In the genomic region with DNA sequence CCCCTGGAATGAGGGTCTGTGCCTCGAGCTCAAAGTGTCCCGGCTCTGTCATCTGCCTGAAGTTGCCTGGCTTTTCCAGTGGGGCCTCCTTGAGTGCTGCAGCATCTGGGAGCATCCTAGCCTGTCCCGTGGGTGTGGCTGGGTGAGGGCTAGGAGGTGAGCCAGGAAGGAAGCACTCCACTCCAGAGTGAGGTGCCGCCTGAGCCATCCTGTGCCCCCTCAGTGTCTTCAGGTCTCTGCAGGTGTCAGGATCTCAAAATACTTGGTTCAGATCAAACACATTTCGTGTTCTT, we compare ENCODE assay signal across 22 cellular contexts.
"Had no signal": no experiment of that assay in that cellular context is flagged by ENCODE, and none has a peak within 500 bp of the region (broad histone marks: within the 10 kb centered on the region; RNA-seq: fewer than 3 reads in every experiment).

No MANE protein-coding gene starts in this region.

- H3K27me3 ChIP-seq: brain microvascular endothelial cell, cardiac muscle cell had no signal

- DNase-seq: activated CD4-positive, alpha-beta memory T cell treated with anti-CD3 and anti-CD28 coated beads for 36 hours; activated CD4-positive, alpha-beta T cell treated with anti-CD3 and anti-CD28 coated beads, Interleukin-2, amount 10 ng/mL, durations not matched to agents 7 days and 5 days; activated CD4-positive, CD25-positive, alpha-beta regulatory T cell; activated CD8-positive, alpha-beta memory T cell treated with anti-CD3 and anti-CD28 coated beads for 24 hours; activated gamma-delta T cell treated with Interleukin-2 at 50 U/mL for 16 hours; activated naive CD4-positive, alpha-beta T cell treated with anti-CD3 and anti-CD28 coated beads, Interleukin-2, amount 10 ng/mL, durations not matched to agents 7 days and 5 days; activated naive CD8-positive, alpha-beta T cell treated with anti-CD3 and anti-CD28 coated beads for 36 hours; activated T-cell treated with anti-CD3 and anti-CD28 coated beads for 4 hours; activated T-cell treated with anti-CD3 and anti-CD28 coated beads, Interleukin-2, amount 50 U/mL, for 48 hours; brain microvascular endothelial cell; Kasumi-1; KBM-7; NCI-H1105 treated with DMSO at 0.1 percent for 48 hours; NCI-H1436 treated with DMSO at 0.1 percent for 48 hours; NCI-H187; NCI-H2081 treated with DMSO at 0.1 percent for 48 hours; NCI-H446; NCI-H524; PC-9; SHP77 treated with DMSO at 0.1 percent for 48 hours had no signal

- H3K4me3 ChIP-seq: cardiac muscle cell, PC-9 had no signal

- H3K27ac ChIP-seq: brain microvascular endothelial cell, cardiac muscle cell, PC-9 had no signal

- H3K36me3 ChIP-seq: cardiac muscle cell had no signal

- ATAC-seq: activated T-helper 17 cell treated with anti-CD3 and anti-CD28 coated beads, Interleukin-2, amount 50 U/mL, for 72 hours had no signal
